ENCODE assay signal across 14 cellular contexts in the genomic region with DNA sequence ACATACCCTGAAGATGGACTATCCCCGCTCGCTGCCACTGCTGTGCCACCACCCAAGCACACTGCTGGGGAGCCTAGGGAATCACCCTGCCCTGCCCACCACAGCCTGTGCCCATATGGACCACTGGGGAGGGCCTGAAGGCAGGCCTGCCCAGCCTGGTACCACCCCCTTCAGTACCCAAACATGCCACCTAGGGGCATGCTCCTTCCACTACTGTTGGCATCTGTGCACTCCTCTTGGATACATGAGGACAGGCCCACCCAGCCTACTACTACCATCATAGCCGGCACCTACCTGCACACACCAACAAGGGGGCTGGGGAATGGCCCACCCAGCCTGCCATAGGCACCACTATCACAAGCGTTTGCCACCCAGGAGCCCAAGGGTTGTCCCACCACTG. TPM values are rescaled to one million over a fixed set of nuclear protein-coding genes. Genes with fewer than 3 reads are reported as not detected.
A peak's percentile ranks its signal among the peaks of the same experiment; 100 is the strongest.
DNase-seq lines count a peak whose midpoint lies in the region; ATAC-seq, FAIRE-seq and TF ChIP-seq lines count a peak whose summit lies in the region.
"Had no signal": no experiment of that assay in that cellular context is flagged by ENCODE, and none has a peak within 500 bp of the region (broad histone marks: within the 10 kb centered on the region; RNA-seq: fewer than 3 reads in every experiment).

No MANE protein-coding gene starts in this region.

- H3K27me3 Mint-ChIP-seq in natural killer cell (ENCODE audit: low read depth in 2 of 2), result peaks cover 0 to 21% of the 10 kb centered on the region in 2 donors
- H3K27me3 Mint-ChIP-seq: activated T-helper 17 cell treated with anti-CD3 and anti-CD28 coated beads, Interleukin-2, amount 50 U/mL, for 72 hours had no signal

- WGBS in gastroesophageal sphincter (ENCODE audit: low coverage in 1 of 2), 2 donors, result no CpG with 5 or more reads among the region's 4 CpGs

- ATAC-seq in HG02610 (IDR thresholded peaks at IDR 0.05; ENCODE audit: unreplicated experiment), result peak; percentile 96
- peak in 2 of 3 donors; percentile 72 to 93 for ATAC-seq in natural killer cell
- no peak for ATAC-seq in gastroesophageal sphincter
- ATAC-seq in HG02571 (IDR thresholded peaks at IDR 0.05; ENCODE audit: unreplicated experiment), result no peak
- ATAC-seq: activated T-helper 17 cell treated with anti-CD3 and anti-CD28 coated beads, Interleukin-2, amount 50 U/mL, for 72 hours had no signal

- TF ChIP-seq POLR2A in gastroesophageal sphincter (IDR thresholded peaks at IDR 0.05), result no peak

- no peak for TF ChIP-seq EP300 in gastroesophageal sphincter (IDR thresholded peaks at IDR 0.05)

- H3K27ac ChIP-seq in gastroesophageal sphincter, result no peak overlapping the region

- no peaks in the 10 kb centered on the region for H3K4me1 ChIP-seq in gastroesophageal sphincter

- no peak overlapping the region for H3K4me3 ChIP-seq in gastroesophageal sphincter
- H3K4me3 ChIP-seq: lung had no signal

- H3K27me3 ChIP-seq in gastroesophageal sphincter, result no peaks in the 10 kb centered on the region

- H3K36me3 ChIP-seq in gastroesophageal sphincter, result no peaks in the 10 kb centered on the region

- H3K9me3 Mint-ChIP-seq in natural killer cell, result no peaks in the 10 kb centered on the region
- H3K9me3 Mint-ChIP-seq: activated T-helper 17 cell treated with anti-CD3 and anti-CD28 coated beads, Interleukin-2, amount 50 U/mL, for 72 hours had no signal

- no peak overlapping the region for H3K27ac Mint-ChIP-seq in natural killer cell
- H3K27ac Mint-ChIP-seq: activated T-helper 17 cell treated with anti-CD3 and anti-CD28 coated beads, Interleukin-2, amount 50 U/mL, for 72 hours; brain; nephron; type B pancreatic cell had no signal

- peak; percentile 79 for FAIRE-seq in HTR-8/SVneo (lab: Jason Lieb, UNC)

- no peaks in the 10 kb centered on the region for H3K9me3 ChIP-seq in gastroesophageal sphincter

- H3K4me1 Mint-ChIP-seq in natural killer cell, result no peaks in the 10 kb centered on the region
- H3K4me1 Mint-ChIP-seq: activated T-helper 17 cell treated with anti-CD3 and anti-CD28 coated beads, Interleukin-2, amount 50 U/mL, for 72 hours; brain; nephron had no signal

- intact Hi-C loops in natural killer cell (cut with micrococcal nuclease), result loop anchor here (1.0 kb wide), 1 partner anchor 265 kb away; no protein-coding TSS in a partner anchor

- no peak overlapping the region for H3K4me3 Mint-ChIP-seq in natural killer cell
- H3K4me3 Mint-ChIP-seq: activated T-helper 17 cell treated with anti-CD3 and anti-CD28 coated beads, Interleukin-2, amount 50 U/mL, for 72 hours; brain; nephron; type B pancreatic cell had no signal

- peak; percentile 47 for TF ChIP-seq CTCF in natural killer cell (IDR thresholded peaks at IDR 0.05)
- TF ChIP-seq CTCF in gastroesophageal sphincter (IDR thresholded peaks at IDR 0.05), result no peak

- H3K36me3 Mint-ChIP-seq in natural killer cell, result no peaks in the 10 kb centered on the region
- H3K36me3 Mint-ChIP-seq: brain, type B pancreatic cell had no signal

- DNase-seq in activated gamma-delta T cell treated with Interleukin-2 at 50 U/mL for 16 hours (peak; percentile 8), activated gamma-delta T cell (lab: John Stamatoyannopoulos, UW) (no peak), HTR-8/SVneo (ENCODE audit: insufficient read length, low spot score) (no peak), natural killer cell (peak; percentile 31), MV-4-11 (lab: John Stamatoyannopoulos, UW) (no peak)
- DNase-seq: Calu3 had no signal

RNA-seq across cellular contexts. Expression of a gene that starts 30.1 kb away (rescaled TPM):
- total RNA-seq in natural killer cell, result 10 to 100 TPM in 1 of 3 donors, 1 to 10 TPM in 2; 6.8 to 13.5 (median 7.8) TPM
- 100 to 1,000 TPM in 1 of 4 donors, 10 to 100 TPM in 3; 47.6 to 126 (median 74.3) TPM for total RNA-seq in gastroesophageal sphincter

Comparison
In these comparisons a context has a peak if more than half of its experiments do, and no peak if none do; other contexts are left out.
1. DNase-seq: peak in activated gamma-delta T cell treated with Interleukin-2 at 50 U/mL for 16 hours (single experiment) and natural killer cell (single experiment); none in activated gamma-delta T cell (single experiment), HTR-8/SVneo (single experiment) and MV-4-11 (single experiment).
2. ATAC-seq: peak in HG02610 (single experiment) and natural killer cell (2 of 3); none in gastroesophageal sphincter (single experiment) and HG02571 (single experiment).